Comparison of ENCODE assay signal across 1 cellular context in the genomic region with DNA sequence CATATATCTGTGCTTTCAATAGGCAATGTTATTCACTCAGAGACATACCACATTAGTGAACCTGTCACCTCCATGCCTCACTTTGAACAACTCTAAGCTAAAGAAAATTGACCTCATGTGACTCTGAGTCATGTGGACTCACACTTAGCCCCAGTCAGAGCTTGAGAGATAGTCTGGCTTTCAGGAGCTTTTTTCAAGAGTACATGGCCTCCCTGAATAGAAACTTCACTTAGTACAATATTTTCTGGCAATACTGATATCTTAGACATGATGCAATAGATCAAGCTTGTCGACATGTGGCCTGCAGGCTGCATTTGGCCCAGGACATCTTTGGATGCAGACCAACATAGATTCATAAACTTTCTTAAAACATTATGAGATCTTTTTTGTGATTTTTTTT.
TF ChIP-seq lines count a peak whose summit lies in the region.

No MANE protein-coding gene starts in this region.

TF ChIP-seq in HepG2, 621 proteins besides CTCF, POLR2A, EP300 and RAD21 (continued from another document):
- TF ChIP-seq, protein P1, sequence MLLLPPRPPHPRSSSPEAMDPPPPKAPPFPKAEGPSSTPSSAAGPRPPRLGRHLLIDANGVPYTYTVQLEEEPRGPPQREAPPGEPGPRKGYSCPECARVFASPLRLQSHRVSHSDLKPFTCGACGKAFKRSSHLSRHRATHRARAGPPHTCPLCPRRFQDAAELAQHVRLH (CRISPR knock-in tag; IDR thresholded peaks at IDR 0.05; ENCODE audit: borderline replicate concordance, low read depth), result no peak
- TF ChIP-seq FOSL2 (CRISPR knock-in tag; IDR thresholded peaks at IDR 0.05), result 0 out of 2 replicates have a peak, but pooled peaks have one; percentile 23
- TF ChIP-seq ZSCAN25 (CRISPR knock-in tag; IDR thresholded peaks at IDR 0.05), result 0 out of 2 replicates have a peak, but pooled peaks have one; percentile 24
- TF ChIP-seq, protein P2, sequence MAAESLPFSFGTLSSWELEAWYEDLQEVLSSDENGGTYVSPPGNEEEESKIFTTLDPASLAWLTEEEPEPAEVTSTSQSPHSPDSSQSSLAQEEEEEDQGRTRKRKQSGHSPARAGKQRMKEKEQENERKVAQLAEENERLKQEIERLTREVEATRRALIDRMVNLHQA (CRISPR knock-in tag; IDR thresholded peaks at IDR 0.05), result no peak
- no peak for TF ChIP-seq CCAR2 (optimal IDR thresholded peaks at IDR 0.05; ENCODE audit: low read depth, low read length)
- peak; percentile 61; the same call in 1 of the 2 replicates for TF ChIP-seq CEBPB (IDR thresholded peaks at IDR 0.05; ENCODE audit: borderline replicate concordance, low read depth, low read length)
- peak; percentile 45; the same call in 1 of the 2 replicates for TF ChIP-seq ATF7 (IDR thresholded peaks at IDR 0.05)
- no peak for TF ChIP-seq ATF7 (CRISPR knock-in tag; IDR thresholded peaks at IDR 0.05)
- TF ChIP-seq CEBPG (CRISPR knock-in tag; IDR thresholded peaks at IDR 0.05), result peak; percentile 33; the same call in 1 of the 2 replicates
- TF ChIP-seq NFKBIZ (CRISPR knock-in tag; IDR thresholded peaks at IDR 0.05), result no peak
